8 cellular contexts compared by ENCODE assay signal in genomic region chr20:25136643-25137559, GRCh38. TPM values are rescaled to one million over a fixed set of nuclear protein-coding genes. Genes with fewer than 3 reads are reported as not detected.
A peak's percentile ranks its signal among the peaks of the same experiment; 100 is the strongest.
DNase-seq lines count a peak whose midpoint lies in the region; ATAC-seq and TF ChIP-seq lines count a peak whose summit lies in the region.

No MANE protein-coding gene starts in this region.

- H3K4me3 ChIP-seq in psoas muscle, result no peak overlapping the region

- no peak overlapping the region for H3K27ac Mint-ChIP-seq in activated T-helper 17 cell treated with anti-CD3 and anti-CD28 coated beads, Interleukin-2, amount 50 U/mL, for 72 hours
- no peak overlapping the region for H3K27ac Mint-ChIP-seq in mesothelial cell of epicardium

- H3K4me3 Mint-ChIP-seq in activated T-helper 17 cell treated with anti-CD3 and anti-CD28 coated beads, Interleukin-2, amount 50 U/mL, for 72 hours, result no peak overlapping the region
- H3K4me3 Mint-ChIP-seq in mesothelial cell of epicardium, result no peak overlapping the region

- H3K9me3 Mint-ChIP-seq in activated T-helper 17 cell treated with anti-CD3 and anti-CD28 coated beads, Interleukin-2, amount 50 U/mL, for 72 hours, result no peaks in the 10 kb centered on the region
- no peaks in the 10 kb centered on the region for H3K9me3 Mint-ChIP-seq in mesothelial cell of epicardium

- no peaks in the 10 kb centered on the region for H3K27me3 ChIP-seq in psoas muscle (ENCODE audit: insufficient read depth in 3 of 3, low read length in 2 of 3)

- ATAC-seq in Right ventricle myocardium inferior (peak; percentile 94), psoas muscle (peak; percentile 67 to 89 (median 88))
- ATAC-seq in activated T-helper 17 cell treated with anti-CD3 and anti-CD28 coated beads, Interleukin-2, amount 50 U/mL, for 72 hours (replicated peaks), result no peak

- TF ChIP-seq CTCF in psoas muscle (IDR thresholded peaks at IDR 0.05), result no peak
- no peak for TF ChIP-seq CTCF in mesothelial cell of epicardium (IDR thresholded peaks at IDR 0.05; ENCODE audit: unreplicated experiment)

- intact Hi-C loops in Right ventricle myocardium inferior (cut with DNase I), result no loop called here
- intact Hi-C loops in psoas muscle (cut with DNase I), result no loop called here

- DNase-seq in ELF-1 (ENCODE audit: low read depth, low spot score) (peak; percentile 14), T1000 (lab: John Stamatoyannopoulos, UW) (peak; percentile 73), Right ventricle myocardium inferior (ENCODE audit: missing footprints) (peak; percentile 86), psoas muscle (peak; percentile 63 to 76), mesothelial cell of epicardium (ENCODE audit: low spot score in 2 of 2, unreplicated experiment in 2 of 2) (no peak), NCI-H1694 (lab: John Stamatoyannopoulos, UW) (no peak)
- no peak for DNase-seq in activated T-cell treated with anti-CD3 and anti-CD28 coated beads, Interleukin-2, amount 50 U/mL, for 1 hour

- no peaks in the 10 kb centered on the region for H3K36me3 Mint-ChIP-seq in activated T-helper 17 cell treated with anti-CD3 and anti-CD28 coated beads, Interleukin-2, amount 50 U/mL, for 72 hours (ENCODE audit: low read depth)
- H3K36me3 Mint-ChIP-seq in mesothelial cell of epicardium, result no peaks in the 10 kb centered on the region

- H3K9me3 ChIP-seq in psoas muscle, result no peaks in the 10 kb centered on the region

- no peaks in the 10 kb centered on the region for H3K36me3 ChIP-seq in psoas muscle (ENCODE audit: insufficient read depth in 1 of 2, low read depth in 1 of 2)

- H3K4me1 ChIP-seq in psoas muscle, result no peaks in the 10 kb centered on the region

- WGBS in psoas muscle, 3 donors, result 26 to 34% (median 32%) methylated on average over 6 of the region's 6 CpGs

- peaks cover 16% of the 10 kb centered on the region for H3K27me3 Mint-ChIP-seq in activated T-helper 17 cell treated with anti-CD3 and anti-CD28 coated beads, Interleukin-2, amount 50 U/mL, for 72 hours
- peaks cover 37% of the 10 kb centered on the region for H3K27me3 Mint-ChIP-seq in mesothelial cell of epicardium (ENCODE audit: low read depth)

- H3K4me1 Mint-ChIP-seq in activated T-helper 17 cell treated with anti-CD3 and anti-CD28 coated beads, Interleukin-2, amount 50 U/mL, for 72 hours, result no peaks in the 10 kb centered on the region
- H3K4me1 Mint-ChIP-seq in mesothelial cell of epicardium, result no peaks in the 10 kb centered on the region

- no peak overlapping the region for H3K27ac ChIP-seq in psoas muscle

RNA-seq across cellular contexts. Expression of gene VSX1, which starts 55.0 kb away (rescaled TPM):
- total RNA-seq in Right ventricle myocardium inferior (0.14 TPM), psoas muscle (under 1 TPM in 3 of 4 donors, not detected in 1; 0.41 to 0.52 (median 0.48) TPM), mesothelial cell of epicardium (not detected in 3 replicates)
- polyA plus RNA-seq in psoas muscle, result under 1 TPM; 0.04 to 0.07 (median 0.05) TPM
- not detected for total RNA-seq in activated T-helper 17 cell treated with anti-CD3 and anti-CD28 coated beads, Interleukin-2, amount 50 U/mL, for 72 hours

RNA-seq across cellular contexts. Expression of gene ENTPD6, which starts 58.6 kb away (rescaled TPM):
- total RNA-seq in Right ventricle myocardium inferior (132 TPM), psoas muscle (10 to 100 TPM; 28.7 to 42.1 (median 34.6) TPM), mesothelial cell of epicardium (59.3 to 68.6 TPM (median 67.8 TPM) in 3 replicates)
- 10 to 100 TPM; 38.9 to 65.3 (median 50.5) TPM for polyA plus RNA-seq in psoas muscle
- total RNA-seq in activated T-helper 17 cell treated with anti-CD3 and anti-CD28 coated beads, Interleukin-2, amount 50 U/mL, for 72 hours, result 10 to 100 TPM; 40.0 to 46.2 TPM

Comparison
In these comparisons a context has a peak if more than half of its experiments do, and no peak if none do; other contexts are left out.
1. DNase-seq: peak in ELF-1 (single experiment), T1000 (single experiment), Right ventricle myocardium inferior (single experiment) and psoas muscle (2 of 2); none in mesothelial cell of epicardium (0 of 2), NCI-H1694 (single experiment) and activated T-cell treated with anti-CD3 and anti-CD28 coated beads, Interleukin-2, amount 50 U/mL, for 1 hour (single experiment).